ENCODE assay signal across 8 cellular contexts in genomic region chr10:62433181-62433692, GRCh38. TPM values are rescaled to one million over a fixed set of nuclear protein-coding genes. Genes with fewer than 3 reads are reported as not detected.
DNase-seq lines count a peak whose midpoint lies in the region; ATAC-seq and TF ChIP-seq lines count a peak whose summit lies in the region.

No MANE protein-coding gene starts in this region.

- peak overlapping the region in 3 of 5 experiments; percentile 48 to 89 (median 52) for H3K27ac Mint-ChIP-seq in brain

- H3K4me3 Mint-ChIP-seq in brain, result peak overlapping the region in 1 of 5 experiments; percentile 33

- peaks cover 8% of the 10 kb centered on the region for H3K27me3 Mint-ChIP-seq in brain

- no peaks in the 10 kb centered on the region for H3K36me3 Mint-ChIP-seq in brain

- no peaks in the 10 kb centered on the region for H3K36me3 ChIP-seq in SJCRH30

- peaks cover 0 to 2% (median 0%) of the 10 kb centered on the region in 5 experiments for H3K9me3 Mint-ChIP-seq in brain

- H3K4me1 Mint-ChIP-seq in brain, result peaks cover 5% of the 10 kb centered on the region

- DNase-seq in SJCRH30 (peak; percentile 27 to 36), non-pigmented ciliary epithelial cell (ENCODE audit: low read depth) (peak; percentile 95), ureter (ENCODE audit: low spot score) (peak; percentile 46), NCI-H1048 (lab: John Stamatoyannopoulos, UW) (no peak), NCI-H2227 (lab: John Stamatoyannopoulos, UW; ENCODE audit: unreplicated experiment) (no peak)

- peak overlapping the region; percentile 67 for H3K27ac ChIP-seq in SJCRH30

- no peak for TF ChIP-seq CTCF in brain (conservative IDR thresholded peaks at IDR 0.05)

- ATAC-seq in GM19023 (IDR thresholded peaks at IDR 0.05; ENCODE audit: unreplicated experiment), result peak; percentile 80
- ATAC-seq in HG03025 (IDR thresholded peaks at IDR 0.05; ENCODE audit: low FRiP score, unreplicated experiment), result peak; percentile 72

- no peak overlapping the region for H3K4me3 ChIP-seq in SJCRH30

- H3K9me3 ChIP-seq in SJCRH30 (replicated peaks), result no peaks in the 10 kb centered on the region

- H3K27me3 ChIP-seq in SJCRH30, result no peaks in the 10 kb centered on the region

- H3K4me1 ChIP-seq in SJCRH30, result peaks cover 14% of the 10 kb centered on the region

RNA-seq across cellular contexts. Expression of gene ZNF365, which starts 59.1 kb away (rescaled TPM):
- total RNA-seq in SJCRH30 (2014; rRNA removed; shearing (Covaris generic)), result 0.89 and 1.2 TPM in 2 replicates
- 11.7 TPM for polyA plus RNA-seq in brain (ENCODE audit: insufficient read depth, low read depth, low replicate concordance)
- 0.21 TPM for total RNA-seq in ureter

Comparison
In these comparisons a context has a peak if more than half of its experiments do, and no peak if none do; other contexts are left out.
1. DNase-seq: peak in SJCRH30 (2 of 2), non-pigmented ciliary epithelial cell (single experiment) and ureter (single experiment); none in NCI-H1048 (single experiment) and NCI-H2227 (single experiment).